Comparison of ENCODE assay signal across 9 cellular contexts in genomic region chr17:58330544-58330996, GRCh38. TPM values are rescaled to one million over a fixed set of nuclear protein-coding genes. Genes with fewer than 3 reads are reported as not detected.
DNase-seq lines count a peak whose midpoint lies in the region; ATAC-seq, FAIRE-seq and TF ChIP-seq lines count a peak whose summit lies in the region.
"Had no signal": no experiment of that assay in that cellular context is flagged by ENCODE, and none has a peak within 500 bp of the region (broad histone marks: within the 10 kb centered on the region; RNA-seq: fewer than 3 reads in every experiment).

No MANE protein-coding gene starts in this region.

- intact Hi-C loops in HepG2 (cut with micrococcal nuclease; ENCODE audit: unreplicated experiment): no loop called here
- intact Hi-C loops in natural killer cell (cut with micrococcal nuclease): no loop called here
- intact Hi-C loops in vagina (cut with DNase I): no loop called here

- no peak for ATAC-seq in HepG2
- no peak for ATAC-seq in natural killer cell
- no peak for ATAC-seq in HG03520 (IDR thresholded peaks at IDR 0.05; ENCODE audit: unreplicated experiment)

- H3K27ac ChIP-seq in liver (ENCODE audit: low read depth in 1 of 2, low read length in 2 of 2) (peak overlapping the region; percentile 81 to 86), HepG2 (ENCODE audit: extremely low read length, insufficient read depth, low read length) (no peak overlapping the region), vagina (peak overlapping the region; percentile 56)
- H3K27ac ChIP-seq: C4-2B had no signal

- peak overlapping the region; percentile 90 for H3K4me3 Mint-ChIP-seq in natural killer cell

- H2AFZ ChIP-seq in HepG2 (ENCODE audit: low read length): no peak overlapping the region

- CTCF ChIA-PET in HepG2 (lab: Yijun Ruan, JAX; ENCODE audit: low intra/inter-chr PET ratio, low total read pairs): no interaction called here

- POLR2A ChIA-PET in HepG2 (lab: Yijun Ruan, JAX): no interaction called here

- no peak for FAIRE-seq in HepG2 (lab: Jason Lieb, UNC)

- H3K27me3 Mint-ChIP-seq in natural killer cell (ENCODE audit: low read depth in 2 of 2): no peaks in the 10 kb centered on the region

- H3K79me2 ChIP-seq in HepG2 (ENCODE audit: insufficient read depth, low read length): no peaks in the 10 kb centered on the region

- H3K36me3 Mint-ChIP-seq in natural killer cell: peaks cover 7% of the 10 kb centered on the region

- peak overlapping the region; percentile 44 to 55 (median 44) for H3K4me3 ChIP-seq in liver (ENCODE audit: low read depth in 1 of 3, low read length in 3 of 3)
- no peak overlapping the region for H3K4me3 ChIP-seq in HepG2 (replicated peaks in 1 of 3; ENCODE audit: insufficient read depth in 1 of 3, low read depth in 2 of 3, low read length in 3 of 3)
- H3K4me3 ChIP-seq in vagina: peak overlapping the region; percentile 38 to 45

- H3K36me3 ChIP-seq in liver (ENCODE audit: control insufficient read depth in 4 of 4, insufficient read depth in 3 of 4, low read depth in 1 of 4, low read length in 3 of 4) (no peaks in the 10 kb centered on the region), HepG2 (replicated peaks in 1 of 2; ENCODE audit: control insufficient read depth in 1 of 2, insufficient read depth in 2 of 2, low read length in 2 of 2) (no peaks in the 10 kb centered on the region), vagina (no peaks in the 10 kb centered on the region)

- TF ChIP-seq EP300 in HepG2 (IDR thresholded peaks at IDR 0.05; ENCODE audit: low read depth in 2 of 2, low read length in 2 of 2): no peak
- TF ChIP-seq EP300 in HepG2 (CRISPR knock-in tag; IDR thresholded peaks at IDR 0.05; ENCODE audit: borderline replicate concordance): no peak

- H3K9ac ChIP-seq in liver (ENCODE audit: low read depth in 1 of 2, low read length in 2 of 2) (peak overlapping the region in 1 of 2 donors; percentile 6), HepG2 (ENCODE audit: insufficient read depth, low read depth, low read length) (no peak overlapping the region)

- no TSS peak for BruUV-seq in HepG2 (replicated peaks; lab: Mats Ljungman, UMichigan)

- DNase-seq in HepG2 (ENCODE audit: low spot score) (no peak), natural killer cell (no peak), vagina (ENCODE audit: extremely low spot score in 2 of 2) (no peak), GOT3 (lab: John Stamatoyannopoulos, UW) (no peak), RKO (ENCODE audit: low spot score) (no peak)
- peak; percentile 42 for DNase-seq in activated naive CD4-positive, alpha-beta T cell treated with anti-CD3 and anti-CD28 coated beads, Interleukin-2, amount 50 U/mL, for 16 hours

- TF ChIP-seq CTCF in liver (IDR thresholded peaks at IDR 0.05; ENCODE audit: low read depth, low read length, missing input control): no peak
- no peak for TF ChIP-seq CTCF in HepG2 (CRISPR knock-in tag; IDR thresholded peaks at IDR 0.05)
- TF ChIP-seq CTCF in natural killer cell (IDR thresholded peaks at IDR 0.05): no peak
- no peak for TF ChIP-seq CTCF in vagina (IDR thresholded peaks at IDR 0.05)

- H3K4me1 ChIP-seq in liver (ENCODE audit: control insufficient read depth in 4 of 4, insufficient read depth in 4 of 4, low read length in 3 of 4): peaks cover 0 to 3% (median 0%) of the 10 kb centered on the region in 4 donors
- peaks cover 48% of the 10 kb centered on the region for H3K4me1 ChIP-seq in HepG2 (ENCODE audit: insufficient read depth, low read length)
- H3K4me1 ChIP-seq in vagina: peaks cover 15% of the 10 kb centered on the region

- H3K9me3 ChIP-seq in liver (ENCODE audit: control insufficient read depth in 4 of 4, low read length in 3 of 4) (no peaks in the 10 kb centered on the region), HepG2 (ENCODE audit: low read length) (no peaks in the 10 kb centered on the region), vagina (no peaks in the 10 kb centered on the region)

- no peaks in the 10 kb centered on the region for H3K9me3 Mint-ChIP-seq in natural killer cell

- in situ Hi-C loops in HepG2 (cut with HindIII; ENCODE audit: extremely low pct_ligation_motif_present, low pct_unique_long_range_greater_than_20kb): no loop called here

- TF ChIP-seq RAD21 in liver (IDR thresholded peaks at IDR 0.05) (no peak), HepG2 (CRISPR knock-in tag; IDR thresholded peaks at IDR 0.05) (no peak)

- no peak for TF ChIP-seq POLR2A in HepG2 (IDR thresholded peaks at IDR 0.05; ENCODE audit: insufficient read depth in 1 of 2, low read depth in 2 of 2, low read length in 2 of 2)
- TF ChIP-seq POLR2A in vagina (IDR thresholded peaks at IDR 0.05): no peak

- peak overlapping the region; percentile 87 to 93 for H3K27ac Mint-ChIP-seq in natural killer cell

- no peaks in the 10 kb centered on the region for H3K27me3 ChIP-seq in liver (ENCODE audit: control insufficient read depth in 4 of 4, insufficient read depth in 4 of 4, low read length in 3 of 4)
- peaks cover 10 to 37% of the 10 kb centered on the region in 2 experiments for H3K27me3 ChIP-seq in HepG2 (ENCODE audit: control insufficient read depth in 1 of 2, insufficient read depth in 2 of 2, low read length in 2 of 2)
- H3K27me3 ChIP-seq in vagina: no peaks in the 10 kb centered on the region

- H3K4me1 Mint-ChIP-seq in natural killer cell: peaks cover 74 to 92% of the 10 kb centered on the region in 2 donors

- no peaks in the 10 kb centered on the region for H4K20me1 ChIP-seq in HepG2 (ENCODE audit: insufficient read depth, low read length)

- no peak overlapping the region for H3K4me2 ChIP-seq in HepG2 (ENCODE audit: low read depth, low read length)

- WGBS in liver: 80% methylated on average over 10 of the region's 10 CpGs
- WGBS in HepG2 (ENCODE audit: low lambda C conversion rate): 74% methylated on average over 10 of the region's 10 CpGs

RNA-seq across cellular contexts. Expression of gene TSPOAP1, which starts 2.0 kb away (rescaled TPM):
- total RNA-seq in liver: 1 to 10 TPM; 2.0 to 4.6 TPM
- 1 to 10 TPM; 1.5 to 3.1 TPM for polyA plus RNA-seq in liver
- total RNA-seq in HepG2 (2016; rRNA removed; fragmentation: Illumina TruSeq; extraction: Trizol): not detected in 2 replicates
- total RNA-seq in HepG2 (2016; cell fraction: cytosol; rRNA removed; fragmentation: Illumina TruSeq; extraction: Trizol; ENCODE audit: low read depth): not detected in 2 replicates
- not detected in 2 replicates for total RNA-seq in HepG2 (2016; cell fraction: insoluble cytoplasmic fraction; rRNA removed; fragmentation: Illumina TruSeq; extraction: Trizol)
- not detected in 2 replicates for total RNA-seq in HepG2 (2016; cell fraction: membrane; rRNA removed; fragmentation: Illumina TruSeq; extraction: Trizol)
- total RNA-seq in HepG2 (2016; cell fraction: nucleus; rRNA removed; fragmentation: Illumina TruSeq; extraction: Trizol): not detected in 2 replicates
- polyA plus RNA-seq in HepG2 (2011; rRNA removed): 0.25 TPM in 1 of 2 replicates, not detected in the other
- polyA plus RNA-seq in HepG2 (2011; cell fraction: cytosol; rRNA removed): 0.03 TPM in 1 of 2 replicates, not detected in the other
- 0.09 and 0.50 TPM in 2 replicates for polyA plus RNA-seq in HepG2 (2011; cell fraction: nucleus; rRNA removed)
- polyA plus RNA-seq in HepG2 (2012): 0.03 TPM in 1 of 2 replicates, not detected in the other
- not detected in 2 replicates for polyA plus RNA-seq in HepG2 (2016; cell fraction: cytosol; fragmentation: Illumina TruSeq; extraction: Trizol; ENCODE audit: low read depth)
- polyA plus RNA-seq in HepG2 (2016; cell fraction: insoluble cytoplasmic fraction; fragmentation: Illumina TruSeq; extraction: Trizol; ENCODE audit: low read depth): not detected in 2 replicates
- polyA plus RNA-seq in HepG2 (2016; cell fraction: membrane; fragmentation: Illumina TruSeq; extraction: Trizol; ENCODE audit: low read depth): not detected in 2 replicates
- polyA plus RNA-seq in HepG2 (2016; cell fraction: nucleus; fragmentation: Illumina TruSeq; extraction: Trizol; ENCODE audit: insufficient read depth, low read depth): not detected in 2 replicates
- polyA minus RNA-seq in HepG2 (2011; rRNA and poly(A)+ RNA removed; ENCODE audit: low replicate concordance): 0.26 TPM in 1 of 2 replicates, not detected in the other
- not detected in 2 replicates for polyA minus RNA-seq in HepG2 (2011; cell fraction: cytosol; rRNA and poly(A)+ RNA removed)
- under 0.01 TPM in 1 of 2 replicates, not detected in the other for polyA minus RNA-seq in HepG2 (2011; cell fraction: nucleus; rRNA and poly(A)+ RNA removed)
- 100 to 1,000 TPM; 176 to 282 (median 246) TPM for total RNA-seq in natural killer cell
- total RNA-seq in vagina: 7.1 TPM

RNA-seq across cellular contexts. Expression of gene SUPT4H1, which starts 21.4 kb away (rescaled TPM):
- total RNA-seq in liver: 10 to 100 TPM; 23.3 to 48.1 TPM
- polyA plus RNA-seq in liver: 10 to 100 TPM; 32.8 to 59.1 TPM
- 155 and 252 TPM in 2 replicates for total RNA-seq in HepG2 (2016; rRNA removed; fragmentation: Illumina TruSeq; extraction: Trizol)
- 72.2 and 76.4 TPM in 2 replicates for total RNA-seq in HepG2 (2016; cell fraction: cytosol; rRNA removed; fragmentation: Illumina TruSeq; extraction: Trizol; ENCODE audit: low read depth)
- total RNA-seq in HepG2 (2016; cell fraction: insoluble cytoplasmic fraction; rRNA removed; fragmentation: Illumina TruSeq; extraction: Trizol): 169 and 290 TPM in 2 replicates
- total RNA-seq in HepG2 (2016; cell fraction: membrane; rRNA removed; fragmentation: Illumina TruSeq; extraction: Trizol): 130 and 134 TPM in 2 replicates
- 74.4 and 75.7 TPM in 2 replicates for total RNA-seq in HepG2 (2016; cell fraction: nucleus; rRNA removed; fragmentation: Illumina TruSeq; extraction: Trizol)
- 231 and 244 TPM in 2 replicates for polyA plus RNA-seq in HepG2 (2011; rRNA removed)
- 148 and 229 TPM in 2 replicates for polyA plus RNA-seq in HepG2 (2011; cell fraction: cytosol; rRNA removed)
- 65.5 and 71.0 TPM in 2 replicates for polyA plus RNA-seq in HepG2 (2011; cell fraction: nucleus; rRNA removed)
- polyA plus RNA-seq in HepG2 (2012): 227 and 249 TPM in 2 replicates
- polyA plus RNA-seq in HepG2 (2016; cell fraction: cytosol; fragmentation: Illumina TruSeq; extraction: Trizol; ENCODE audit: low read depth): 105 and 107 TPM in 2 replicates
- 309 and 341 TPM in 2 replicates for polyA plus RNA-seq in HepG2 (2016; cell fraction: insoluble cytoplasmic fraction; fragmentation: Illumina TruSeq; extraction: Trizol; ENCODE audit: low read depth)
- polyA plus RNA-seq in HepG2 (2016; cell fraction: membrane; fragmentation: Illumina TruSeq; extraction: Trizol; ENCODE audit: low read depth): 144 and 156 TPM in 2 replicates
- polyA plus RNA-seq in HepG2 (2016; cell fraction: nucleus; fragmentation: Illumina TruSeq; extraction: Trizol; ENCODE audit: insufficient read depth, low read depth): 164 and 191 TPM in 2 replicates
- polyA minus RNA-seq in HepG2 (2011; rRNA and poly(A)+ RNA removed; ENCODE audit: low replicate concordance): 68.7 and 109 TPM in 2 replicates
- polyA minus RNA-seq in HepG2 (2011; cell fraction: cytosol; rRNA and poly(A)+ RNA removed): 45.1 and 56.8 TPM in 2 replicates
- 51.9 and 61.5 TPM in 2 replicates for polyA minus RNA-seq in HepG2 (2011; cell fraction: nucleus; rRNA and poly(A)+ RNA removed)
- 10 to 100 TPM; 55.9 to 68.3 (median 68.1) TPM for total RNA-seq in natural killer cell
- 31.4 TPM for total RNA-seq in vagina

RNA-seq across cellular contexts. Expression of gene MPO, which starts 49.8 kb away (rescaled TPM):
- 100 to 1,000 TPM in 1 of 2 donors, under 1 TPM in 1; 0.17 to 221 TPM for total RNA-seq in liver
- under 1 TPM; 0.14 to 0.87 TPM for polyA plus RNA-seq in liver
- total RNA-seq in HepG2 (2016; rRNA removed; fragmentation: Illumina TruSeq; extraction: Trizol): not detected in 2 replicates
- not detected in 2 replicates for total RNA-seq in HepG2 (2016; cell fraction: cytosol; rRNA removed; fragmentation: Illumina TruSeq; extraction: Trizol; ENCODE audit: low read depth)
- not detected in 2 replicates for total RNA-seq in HepG2 (2016; cell fraction: insoluble cytoplasmic fraction; rRNA removed; fragmentation: Illumina TruSeq; extraction: Trizol)
- total RNA-seq in HepG2 (2016; cell fraction: membrane; rRNA removed; fragmentation: Illumina TruSeq; extraction: Trizol): not detected in 2 replicates
- not detected in 2 replicates for total RNA-seq in HepG2 (2016; cell fraction: nucleus; rRNA removed; fragmentation: Illumina TruSeq; extraction: Trizol)
- polyA plus RNA-seq in HepG2 (2011; rRNA removed): not detected in 2 replicates
- polyA plus RNA-seq in HepG2 (2011; cell fraction: cytosol; rRNA removed): not detected in 2 replicates
- 0.06 and 0.09 TPM in 2 replicates for polyA plus RNA-seq in HepG2 (2011; cell fraction: nucleus; rRNA removed)
- not detected in 2 replicates for polyA plus RNA-seq in HepG2 (2012)
- not detected in 2 replicates for polyA plus RNA-seq in HepG2 (2016; cell fraction: cytosol; fragmentation: Illumina TruSeq; extraction: Trizol; ENCODE audit: low read depth)
- not detected in 2 replicates for polyA plus RNA-seq in HepG2 (2016; cell fraction: insoluble cytoplasmic fraction; fragmentation: Illumina TruSeq; extraction: Trizol; ENCODE audit: low read depth)
- not detected in 2 replicates for polyA plus RNA-seq in HepG2 (2016; cell fraction: membrane; fragmentation: Illumina TruSeq; extraction: Trizol; ENCODE audit: low read depth)
- not detected in 2 replicates for polyA plus RNA-seq in HepG2 (2016; cell fraction: nucleus; fragmentation: Illumina TruSeq; extraction: Trizol; ENCODE audit: insufficient read depth, low read depth)
- polyA minus RNA-seq in HepG2 (2011; rRNA and poly(A)+ RNA removed; ENCODE audit: low replicate concordance): not detected in 2 replicates
- not detected in 2 replicates for polyA minus RNA-seq in HepG2 (2011; cell fraction: cytosol; rRNA and poly(A)+ RNA removed)
- not detected in 2 replicates for polyA minus RNA-seq in HepG2 (2011; cell fraction: nucleus; rRNA and poly(A)+ RNA removed)
- total RNA-seq in natural killer cell: 1 to 10 TPM in 2 of 3 donors, not detected in 1; 1.8 to 1.9 TPM
- total RNA-seq in vagina: not detected

Comparison
In these comparisons a context has a peak if more than half of its experiments do, and no peak if none do; other contexts are left out.
1. H3K4me3 ChIP-seq: peak in liver (3 of 3) and vagina (2 of 2); none in HepG2 (0 of 3).
2. RNA of gene TSPOAP1, which starts 2.0 kb away (total RNA-seq): 176 to 282 TPM in natural killer cell; 7.1 TPM in vagina (single experiment), 2.0 to 4.6 TPM in liver and not detected in HepG2; every median in the first group is over 10 times any median in the second.